8 cellular contexts compared by ENCODE assay signal in the genomic region with DNA sequence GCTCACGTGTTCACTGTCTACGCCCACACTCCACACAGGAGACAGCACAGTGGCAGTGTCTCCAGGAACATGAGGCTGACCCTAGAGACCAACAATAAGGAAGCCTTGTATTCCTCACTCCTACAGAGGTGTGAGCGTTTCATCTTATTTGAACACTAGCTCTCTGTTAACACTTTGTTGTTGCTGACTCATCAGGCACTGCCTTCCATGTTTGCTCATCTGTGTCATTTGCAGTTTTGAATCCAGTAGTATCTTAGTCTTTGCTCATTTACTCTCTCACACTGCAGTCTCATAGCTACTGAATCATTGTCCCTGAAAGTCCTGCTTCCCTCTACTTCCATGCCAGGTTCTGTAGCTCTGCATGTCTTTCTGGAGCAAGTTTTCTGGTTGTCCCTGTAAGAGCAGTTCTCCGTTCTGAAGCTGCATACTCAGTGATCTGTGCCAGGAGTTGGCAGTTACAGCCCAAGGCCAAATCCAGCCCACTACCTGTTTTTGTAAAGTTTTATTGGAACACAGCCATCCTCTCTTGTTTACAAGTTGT.
DNase-seq lines count a peak whose midpoint lies in the region; ATAC-seq, FAIRE-seq and TF ChIP-seq lines count a peak whose summit lies in the region.

No MANE protein-coding gene starts in this region.

- TF ChIP-seq CTCF in kidney (IDR thresholded peaks at IDR 0.05; ENCODE audit: borderline replicate concordance, extremely low read depth, insufficient read depth), result no peak

- H3K4me3 ChIP-seq in mucosa of rectum (ENCODE audit: low read length in 2 of 2), result no peak overlapping the region
- H3K4me3 ChIP-seq in kidney (ENCODE audit: low read length in 2 of 2), result no peak overlapping the region

- ATAC-seq in GM18498 (IDR thresholded peaks at IDR 0.05; ENCODE audit: unreplicated experiment) (peak; percentile 61), HG02884 (IDR thresholded peaks at IDR 0.05; ENCODE audit: unreplicated experiment) (peak; percentile 88), SK-N-SH treated with all-trans-retinoic acid at 6 μM for 48 hours (peak; percentile 27), HG02678 (IDR thresholded peaks at IDR 0.05; ENCODE audit: unreplicated experiment) (no peak)

- H3K27ac ChIP-seq in mucosa of rectum (ENCODE audit: low read depth in 2 of 2, low read length in 2 of 2), result peak overlapping the region; percentile 56 to 66
- H3K27ac ChIP-seq in kidney (ENCODE audit: low read depth in 2 of 2, low read length in 2 of 2), result no peak overlapping the region

- H3K4me1 ChIP-seq in mucosa of rectum (ENCODE audit: control insufficient read depth in 2 of 2, insufficient read depth in 2 of 2, low read length in 2 of 2) (peaks cover 4 to 9% of the 10 kb centered on the region in 2 donors), kidney (ENCODE audit: control insufficient read depth in 1 of 2, insufficient read depth in 1 of 2, low read depth in 1 of 2, low read length in 2 of 2) (no peaks in the 10 kb centered on the region)

- H3K36me3 ChIP-seq in mucosa of rectum (ENCODE audit: control insufficient read depth in 2 of 2, insufficient read depth in 2 of 2, low read length in 2 of 2), result no peaks in the 10 kb centered on the region
- no peaks in the 10 kb centered on the region for H3K36me3 ChIP-seq in kidney (ENCODE audit: control insufficient read depth in 1 of 2, insufficient read depth in 2 of 2, low read length in 2 of 2)

- no peak for DNase-seq in kidney
- DNase-seq in ureter (ENCODE audit: low spot score), result no peak
- no peak for DNase-seq in activated CD4-positive, alpha-beta T cell treated with anti-CD3 and anti-CD28 coated beads for 4 hours

- intact Hi-C loops in kidney (cut with DNase I), result no loop called here

- no peaks in the 10 kb centered on the region for H3K27me3 ChIP-seq in mucosa of rectum (ENCODE audit: control insufficient read depth in 2 of 2, insufficient read depth in 2 of 2, low read length in 2 of 2)

- H3K9me3 ChIP-seq in mucosa of rectum (ENCODE audit: control insufficient read depth in 2 of 2, low read length in 2 of 2) (no peaks in the 10 kb centered on the region), kidney (ENCODE audit: control insufficient read depth in 1 of 2, low read length in 2 of 2) (no peaks in the 10 kb centered on the region)

- no peak overlapping the region for H3K9ac ChIP-seq in mucosa of rectum (ENCODE audit: low read depth in 1 of 2, low read length in 2 of 2)
- no peak overlapping the region for H3K9ac ChIP-seq in kidney (ENCODE audit: low read length in 2 of 2)

- FAIRE-seq in kidney (lab: Jason Lieb, UNC), result no peak

TF ChIP-seq in SK-N-SH treated with all-trans-retinoic acid at 6 μM for 48 hours, 23 proteins besides CTCF, POLR2A, EP300 and RAD21:
- TF ChIP-seq TOX (CRISPR knock-in tag; IDR thresholded peaks at IDR 0.05; ENCODE audit: borderline replicate concordance) (no peak), ZNF565 (CRISPR knock-in tag; conservative IDR thresholded peaks at IDR 0.05; ENCODE audit: low read depth) (no peak), GLIS3 (CRISPR knock-in tag; IDR thresholded peaks at IDR 0.05) (no peak), CSDC2 (CRISPR knock-in tag; IDR thresholded peaks at IDR 0.05) (no peak), ZFP3 (CRISPR knock-in tag; IDR thresholded peaks at IDR 0.05) (no peak), PPARA (CRISPR knock-in tag; IDR thresholded peaks at IDR 0.05; ENCODE audit: borderline replicate concordance) (no peak), ARNTL (CRISPR knock-in tag; IDR thresholded peaks at IDR 0.05; ENCODE audit: borderline replicate concordance, low read depth) (no peak), ZC3H10 (CRISPR knock-in tag; IDR thresholded peaks at IDR 0.05) (no peak), ISL1 (CRISPR knock-in tag; IDR thresholded peaks at IDR 0.05) (no peak)
- TF ChIP-seq, protein P1, sequence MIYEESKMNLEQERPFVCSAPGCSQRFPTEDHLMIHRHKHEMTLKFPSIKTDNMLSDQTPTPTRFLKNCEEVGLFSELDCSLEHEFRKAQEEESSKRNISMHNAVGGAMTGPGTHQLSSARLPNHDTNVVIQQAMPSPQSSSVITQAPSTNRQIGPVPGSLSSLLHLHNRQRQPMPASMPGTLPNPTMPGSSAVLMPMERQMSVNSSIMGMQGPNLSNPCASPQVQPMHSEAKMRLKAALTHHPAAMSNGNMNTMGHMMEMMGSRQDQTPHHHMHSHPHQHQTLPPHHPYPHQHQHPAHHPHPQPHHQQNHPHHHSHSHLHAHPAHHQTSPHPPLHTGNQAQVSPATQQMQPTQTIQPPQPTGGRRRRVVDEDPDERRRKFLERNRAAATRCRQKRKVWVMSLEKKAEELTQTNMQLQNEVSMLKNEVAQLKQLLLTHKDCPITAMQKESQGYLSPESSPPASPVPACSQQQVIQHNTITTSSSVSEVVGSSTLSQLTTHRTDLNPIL (CRISPR knock-in tag; IDR thresholded peaks at IDR 0.05; ENCODE audit: low read depth), result no peak
- TF ChIP-seq, protein P2, sequence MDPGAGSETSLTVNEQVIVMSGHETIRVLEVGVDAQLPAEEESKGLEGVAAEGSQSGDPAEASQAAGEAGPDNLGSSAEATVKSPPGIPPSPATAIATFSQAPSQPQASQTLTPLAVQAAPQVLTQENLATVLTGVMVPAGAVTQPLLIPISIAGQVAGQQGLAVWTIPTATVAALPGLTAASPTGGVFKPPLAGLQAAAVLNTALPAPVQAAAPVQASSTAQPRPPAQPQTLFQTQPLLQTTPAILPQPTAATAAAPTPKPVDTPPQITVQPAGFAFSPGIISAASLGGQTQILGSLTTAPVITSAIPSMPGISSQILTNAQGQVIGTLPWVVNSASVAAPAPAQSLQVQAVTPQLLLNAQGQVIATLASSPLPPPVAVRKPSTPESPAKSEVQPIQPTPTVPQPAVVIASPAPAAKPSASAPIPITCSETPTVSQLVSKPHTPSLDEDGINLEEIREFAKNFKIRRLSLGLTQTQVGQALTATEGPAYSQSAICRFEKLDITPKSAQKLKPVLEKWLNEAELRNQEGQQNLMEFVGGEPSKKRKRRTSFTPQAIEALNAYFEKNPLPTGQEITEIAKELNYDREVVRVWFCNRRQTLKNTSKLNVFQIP (CRISPR knock-in tag; IDR thresholded peaks at IDR 0.05; ENCODE audit: borderline replicate concordance, low read depth), result no peak
- TF ChIP-seq, protein P3, sequence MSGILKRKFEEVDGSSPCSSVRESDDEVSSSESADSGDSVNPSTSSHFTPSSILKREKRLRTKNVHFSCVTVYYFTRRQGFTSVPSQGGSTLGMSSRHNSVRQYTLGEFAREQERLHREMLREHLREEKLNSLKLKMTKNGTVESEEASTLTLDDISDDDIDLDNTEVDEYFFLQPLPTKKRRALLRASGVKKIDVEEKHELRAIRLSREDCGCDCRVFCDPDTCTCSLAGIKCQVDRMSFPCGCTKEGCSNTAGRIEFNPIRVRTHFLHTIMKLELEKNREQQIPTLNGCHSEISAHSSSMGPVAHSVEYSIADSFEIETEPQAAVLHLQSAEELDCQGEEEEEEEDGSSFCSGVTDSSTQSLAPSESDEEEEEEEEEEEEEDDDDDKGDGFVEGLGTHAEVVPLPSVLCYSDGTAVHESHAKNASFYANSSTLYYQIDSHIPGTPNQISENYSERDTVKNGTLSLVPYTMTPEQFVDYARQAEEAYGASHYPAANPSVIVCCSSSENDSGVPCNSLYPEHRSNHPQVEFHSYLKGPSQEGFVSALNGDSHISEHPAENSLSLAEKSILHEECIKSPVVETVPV (CRISPR knock-in tag; IDR thresholded peaks at IDR 0.05), result no peak
TF ChIP-seq in SK-N-SH treated with all-trans-retinoic acid at 6 μM for 48 hours: peak in this region for 0.

Comparison
In these comparisons a context has a peak if more than half of its experiments do, and no peak if none do; other contexts are left out.
1. H3K27ac ChIP-seq: peak in mucosa of rectum (2 of 2); none in kidney (0 of 2).